Comparison of ENCODE assay signal across 8 cellular contexts in genomic region chr11:69915501-69916250, GRCh38.
DNase-seq lines count a peak whose midpoint lies in the region; ATAC-seq and TF ChIP-seq lines count a peak whose summit lies in the region.

No MANE protein-coding gene starts in this region.

- peak; percentile 82 for DNase-seq in AG08396 (ENCODE audit: low spot score)
- DNase-seq in GM13976 (ENCODE audit: low spot score), result peak; percentile 77
- peak; percentile 85 for DNase-seq in NCI-H345 (lab: John Stamatoyannopoulos, UW)
- peak; percentile 30 for DNase-seq in activated T-cell treated with anti-CD3 and anti-CD28 coated beads, Interleukin-2, amount 50 U/mL, for 4 hours
- DNase-seq in glomerular visceral epithelial cell (ENCODE audit: extremely low spot score), result peak; percentile 56
- peak; percentile 14 to 91 (median 60) for DNase-seq in posterior cingulate gyrus

- TF ChIP-seq CTCF in GM13976 (IDR thresholded peaks at IDR 0.05; ENCODE audit: borderline replicate concordance, control extremely low read depth, extremely low read depth, insufficient read depth, missing control alignments), result peak; percentile 57

- ATAC-seq in activated T-cell treated with anti-CD3 and anti-CD28 coated beads, Interleukin-2, amount 50 U/mL, for 4 hours, result no peak
- ATAC-seq in HG03045 (IDR thresholded peaks at IDR 0.05; ENCODE audit: unreplicated experiment) (no peak), HG03460 (IDR thresholded peaks at IDR 0.05; ENCODE audit: unreplicated experiment) (no peak)

- in situ Hi-C loops in GM13976 (cut with MboI; ENCODE audit: low sequenced_read_pairs, unreplicated experiment), result loop anchor here (10.0 kb wide), 1 partner anchor 279 kb away; no protein-coding TSS in a partner anchor

- peaks cover 27% of the 10 kb centered on the region for H3K27me3 Mint-ChIP-seq in activated T-cell treated with anti-CD3 and anti-CD28 coated beads, Interleukin-2, amount 50 U/mL, for 4 hours (ENCODE audit: low read depth)

- no peaks in the 10 kb centered on the region for H3K9me3 Mint-ChIP-seq in activated T-cell treated with anti-CD3 and anti-CD28 coated beads, Interleukin-2, amount 50 U/mL, for 4 hours

- H3K4me3 Mint-ChIP-seq in activated T-cell treated with anti-CD3 and anti-CD28 coated beads, Interleukin-2, amount 50 U/mL, for 4 hours, result no peak overlapping the region

- H3K36me3 Mint-ChIP-seq in activated T-cell treated with anti-CD3 and anti-CD28 coated beads, Interleukin-2, amount 50 U/mL, for 4 hours (ENCODE audit: insufficient read depth), result no peaks in the 10 kb centered on the region

- no peaks in the 10 kb centered on the region for H3K4me1 Mint-ChIP-seq in activated T-cell treated with anti-CD3 and anti-CD28 coated beads, Interleukin-2, amount 50 U/mL, for 4 hours (ENCODE audit: low read depth)

- intact Hi-C loops in posterior cingulate gyrus (cut with DNase I), result no loop called here

Comparison
In these comparisons a context has a peak if more than half of its experiments do, and no peak if none do; other contexts are left out.
1. DNase-seq: peak in every context shown above with its lines; median percentile 85 in NCI-H345; 82 in AG08396; 77 in GM13976; 60 in posterior cingulate gyrus; 56 in glomerular visceral epithelial cell; 30 in activated T-cell treated with anti-CD3 and anti-CD28 coated beads, Interleukin-2, amount 50 U/mL, for 4 hours.